Comparison of ENCODE assay signal across 10 cellular contexts in the genomic region with DNA sequence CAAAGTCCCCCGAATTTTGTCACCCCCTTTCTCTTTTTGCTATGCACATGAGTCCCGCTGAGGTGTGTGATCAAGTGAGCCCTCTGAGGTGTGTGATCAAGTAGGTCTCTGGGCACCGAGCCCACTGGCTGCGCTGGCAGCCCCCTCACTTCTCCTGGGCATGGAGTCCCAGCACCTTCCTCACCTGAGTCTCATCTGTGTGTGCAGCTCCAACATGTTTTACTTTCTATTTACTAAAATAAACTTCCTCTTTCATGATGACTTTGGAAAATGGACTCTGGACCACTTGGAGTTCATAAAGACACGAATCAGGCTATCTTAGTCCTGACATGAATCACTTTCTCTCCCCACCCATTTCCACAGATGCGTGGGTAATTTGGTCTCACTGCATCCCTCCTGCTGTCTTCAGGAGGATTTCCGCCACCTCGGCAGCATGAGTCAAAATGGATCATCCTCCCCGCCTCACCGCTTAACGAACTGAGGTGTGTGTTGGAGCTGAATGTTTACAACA. TPM values are rescaled to one million over a fixed set of nuclear protein-coding genes. Genes with fewer than 3 reads are reported as not detected.
DNase-seq lines count a peak whose midpoint lies in the region; ATAC-seq, FAIRE-seq and TF ChIP-seq lines count a peak whose summit lies in the region.
"Had no signal": no experiment of that assay in that cellular context is flagged by ENCODE, and none has a peak within 500 bp of the region (broad histone marks: within the 10 kb centered on the region; RNA-seq: fewer than 3 reads in every experiment).

No MANE protein-coding gene starts in this region.

- no peak for TF ChIP-seq RAD21 in GM12878 (IDR thresholded peaks at IDR 0.05; ENCODE audit: insufficient read depth, low read depth, low read length)

- H3K9ac ChIP-seq in DND-41 (ENCODE audit: low read depth, low read length) = no peak overlapping the region
- H3K9ac ChIP-seq in Loucy (ENCODE audit: low read depth, low read length, poor library complexity, severe bottlenecking) = no peak overlapping the region
- peak overlapping the region; percentile 33 for H3K9ac ChIP-seq in GM12878 (ENCODE audit: control insufficient read depth, insufficient read depth, low read length)

- intact Hi-C loops in GM12878 (cut with micrococcal nuclease; ENCODE audit: unreplicated experiment) = loop anchor here (1.0 kb wide), 2 partner anchors 23 to 38 kb away; no protein-coding TSS in a partner anchor

- H3K9me3 Mint-ChIP-seq in immature natural killer cell = no peaks in the 10 kb centered on the region
- H3K9me3 Mint-ChIP-seq: neural crest cell had no signal

- H3K4me1 ChIP-seq in DND-41 (ENCODE audit: insufficient read depth, low read length) = no peaks in the 10 kb centered on the region
- peaks cover 4% of the 10 kb centered on the region for H3K4me1 ChIP-seq in Loucy (ENCODE audit: insufficient read depth, low read length, poor library complexity, severe bottlenecking)
- H3K4me1 ChIP-seq in GM12878 (ENCODE audit: control insufficient read depth, insufficient read depth, low read length) = peaks cover 46% of the 10 kb centered on the region
- peaks cover 18% of the 10 kb centered on the region for H3K4me1 ChIP-seq in osteoblast (ENCODE audit: insufficient read depth, low read length)

- H3K4me1 Mint-ChIP-seq in immature natural killer cell = peaks cover 0 to 8% of the 10 kb centered on the region in 2 donors

- no peak overlapping the region for H3K27ac ChIP-seq in DND-41 (ENCODE audit: low read length)
- peak overlapping the region; percentile 55 for H3K27ac ChIP-seq in GM12878 (ENCODE audit: control insufficient read depth, insufficient read depth)
- H3K27ac ChIP-seq in osteoblast (ENCODE audit: low read depth, low read length) = no peak overlapping the region
- H3K27ac ChIP-seq: PC-9 had no signal

- TF ChIP-seq EP300 in GM12878 (IDR thresholded peaks at IDR 0.05; ENCODE audit: borderline replicate concordance in 1 of 2, control insufficient read depth in 1 of 2, low read depth in 2 of 2, low read length in 2 of 2) = no peak

- H3K4me3 Mint-ChIP-seq in immature natural killer cell = peak overlapping the region in 1 of 5 donors; percentile 74
- H3K4me3 Mint-ChIP-seq: neural crest cell had no signal

- H3K4me3 ChIP-seq in DND-41 (ENCODE audit: low read depth in 1 of 2, low read length in 2 of 2) (no peak overlapping the region), Loucy (ENCODE audit: low read length, poor library complexity, severe bottlenecking) (no peak overlapping the region), GM12878 (peak overlapping the region; percentile 38; the same call in 1 of the 2 replicates), osteoblast (ENCODE audit: insufficient read depth, low read length) (no peak overlapping the region)
- H3K4me3 ChIP-seq: PC-9 had no signal

- POLR2A ChIA-PET in GM12878 (lab: Charles Lee) = interaction anchor here (0.6 to 1.6 kb wide), 5 partner anchors 9 to 36 kb away, joined by 3 to 4 read pairs (median 4); no protein-coding TSS in a partner anchor

- BruUV-seq in GM12878 (replicated peaks; lab: Mats Ljungman, UMichigan) = no TSS peak

- H3K36me3 Mint-ChIP-seq in immature natural killer cell = no peaks in the 10 kb centered on the region

- H4K20me1 ChIP-seq in DND-41 (ENCODE audit: insufficient read depth, low read length) (no peaks in the 10 kb centered on the region), Loucy (ENCODE audit: insufficient read depth, low read length, poor library complexity, severe bottlenecking) (no peaks in the 10 kb centered on the region), GM12878 (ENCODE audit: control insufficient read depth, insufficient read depth) (no peaks in the 10 kb centered on the region), osteoblast (ENCODE audit: insufficient read depth, low read length) (no peaks in the 10 kb centered on the region)

- no peak for TF ChIP-seq CTCF in DND-41 (IDR thresholded peaks at IDR 0.05; ENCODE audit: borderline replicate concordance, extremely low read depth, low read length, poor library complexity, severe bottlenecking)
- no peak for TF ChIP-seq CTCF in Loucy (conservative IDR thresholded peaks at IDR 0.05; ENCODE audit: low read length)
- TF ChIP-seq CTCF in GM12878 (IDR thresholded peaks at IDR 0.05 in 2 of 3, conservative IDR thresholded peaks at IDR 0.05 in 1 of 3; ENCODE audit: control insufficient read depth in 2 of 3, extremely low read depth in 1 of 3, insufficient read depth in 1 of 3, low read depth in 3 of 3, low read length in 3 of 3) = no peak
- no peak for TF ChIP-seq CTCF in osteoblast (IDR thresholded peaks at IDR 0.05; ENCODE audit: extremely low read depth, low read depth, low read length)

- SMC1A ChIA-PET in GM12878 (lab: Charles Lee; ENCODE audit: uncharacterized antibody, unreplicated experiment) = interaction anchor here (0.9 to 2.2 kb wide), 10 partner anchors 15 to 312 kb away, joined by 3 to 16 read pairs (median 4); no protein-coding TSS in a partner anchor

- no peaks in the 10 kb centered on the region for H3F3A ChIP-seq in Loucy (ENCODE audit: low read depth)

- in situ Hi-C loops in GM12878 (cut with MboI) = no loop called here

- H3K36me3 ChIP-seq in DND-41 (ENCODE audit: insufficient read depth, low read length) (no peaks in the 10 kb centered on the region), Loucy (ENCODE audit: insufficient read depth, low read length) (no peaks in the 10 kb centered on the region), GM12878 (ENCODE audit: control insufficient read depth in 2 of 2, insufficient read depth in 2 of 2, low read length in 1 of 2) (no peaks in the 10 kb centered on the region), osteoblast (ENCODE audit: insufficient read depth, low read length) (no peaks in the 10 kb centered on the region)

- no peaks in the 10 kb centered on the region for H3K27me3 ChIP-seq in DND-41 (ENCODE audit: insufficient read depth, low read length, poor library complexity)
- H3K27me3 ChIP-seq in Loucy (ENCODE audit: insufficient read depth, low read length, poor library complexity, severe bottlenecking) = no peaks in the 10 kb centered on the region
- peaks cover 0 to 2% of the 10 kb centered on the region in 2 experiments; a peak in 1 of 4 replicates for H3K27me3 ChIP-seq in GM12878 (replicated peaks in 1 of 2; ENCODE audit: control insufficient read depth in 2 of 2, insufficient read depth in 2 of 2, low read length in 1 of 2)
- H3K27me3 ChIP-seq in osteoblast (ENCODE audit: insufficient read depth, low read length) = no peaks in the 10 kb centered on the region

- H3K9me3 ChIP-seq in DND-41 (ENCODE audit: insufficient read depth, low read length, severe bottlenecking) = no peaks in the 10 kb centered on the region
- no peaks in the 10 kb centered on the region for H3K9me3 ChIP-seq in Loucy (ENCODE audit: insufficient read depth, low read depth, low read length)
- H3K9me3 ChIP-seq in GM12878 (replicated peaks; ENCODE audit: control insufficient read depth, insufficient read depth, low read length) = no peaks in the 10 kb centered on the region
- no peaks in the 10 kb centered on the region for H3K9me3 ChIP-seq in osteoblast (ENCODE audit: low read depth, low read length)

- no peaks in the 10 kb centered on the region for H3K9me2 ChIP-seq in Loucy (replicated peaks; ENCODE audit: low read depth, low read length)

- peak overlapping the region; percentile 18; the same call in 1 of the 2 replicates for H2AFZ ChIP-seq in DND-41 (ENCODE audit: low read depth, low read length)
- H2AFZ ChIP-seq in Loucy (ENCODE audit: low read length) = peak overlapping the region; percentile 22; the same call in 1 of the 2 replicates
- peak overlapping the region; percentile 8 for H2AFZ ChIP-seq in GM12878 (ENCODE audit: control insufficient read depth, low read depth, low read length)
- no peak overlapping the region for H2AFZ ChIP-seq in osteoblast (ENCODE audit: low read length)
- H2AFZ ChIP-seq: PC-9 had no signal

- DNase-seq in DND-41 (no peak), GM12878 (ENCODE audit: low read depth, low spot score) (peak; percentile 62), immature natural killer cell (no peak), osteoblast (ENCODE audit: insufficient read length, low spot score, missing footprints) (no peak), Ammon's horn (ENCODE audit: low spot score) (no peak), amniotic stem cell (lab: John Stamatoyannopoulos, UW) (no peak)

- H3K4me2 ChIP-seq in DND-41 (ENCODE audit: insufficient read depth, low read length) (no peak overlapping the region), Loucy (ENCODE audit: low read depth, low read length, poor library complexity, severe bottlenecking) (no peak overlapping the region), GM12878 (ENCODE audit: control insufficient read depth, insufficient read depth) (peak overlapping the region; percentile 71), osteoblast (ENCODE audit: insufficient read depth, low read length) (no peak overlapping the region)
- H3K4me2 ChIP-seq: PC-9 had no signal

- H3K79me2 ChIP-seq in DND-41 (ENCODE audit: insufficient read depth, low read length) = no peaks in the 10 kb centered on the region
- no peaks in the 10 kb centered on the region for H3K79me2 ChIP-seq in Loucy (ENCODE audit: insufficient read depth, low read length)
- H3K79me2 ChIP-seq in GM12878 (ENCODE audit: control insufficient read depth, insufficient read depth, low read length) = no peaks in the 10 kb centered on the region
- no peaks in the 10 kb centered on the region for H3K79me2 ChIP-seq in osteoblast (ENCODE audit: insufficient read depth, low read length)

- FAIRE-seq in GM12878 (lab: Jason Lieb, UNC) = no peak

- TF ChIP-seq POLR2A in GM12878 (IDR thresholded peaks at IDR 0.05; ENCODE audit: low read depth, low read length) = no peak

- CTCF ChIA-PET in GM12878 (lab: Yijun Ruan, JAX) = interaction anchor here (0.7 to 2.4 kb wide), 3 partner anchors 12 to 97 kb away, joined by 3 to 14 read pairs (median 4); no protein-coding TSS in a partner anchor

- H3K27me3 Mint-ChIP-seq in immature natural killer cell (ENCODE audit: low read depth in 3 of 3) = peaks cover 0 to 2% (median 2%) of the 10 kb centered on the region in 3 donors

- no peak for ATAC-seq in DND-41 (ENCODE audit: insufficient read depth, low read depth)
- peak; percentile 61 for ATAC-seq in GM21447 (IDR thresholded peaks at IDR 0.05; ENCODE audit: unreplicated experiment)
- peak; percentile 75 for ATAC-seq in GM12878

- WGBS in GM12878 (ENCODE audit: insufficient coverage, insufficient replicate concordance, low lambda C conversion rate, missing lambda C conversion rate) = 4% methylated on average over 11 of the region's 11 CpGs

- RAD21 ChIA-PET in GM12878 (lab: Charles Lee; ENCODE audit: unreplicated experiment) = interaction anchor here (0.6 to 2.7 kb wide), 12 partner anchors 12 to 1969 kb away, joined by 3 to 13 read pairs (median 3); no protein-coding TSS in a partner anchor

- peak overlapping the region in 2 of 6 donors; percentile 52 to 62 for H3K27ac Mint-ChIP-seq in immature natural killer cell

RNA-seq across cellular contexts. Expression of a gene that starts 39.8 kb away (rescaled TPM):
- 7.9 and 9.9 TPM in 2 replicates for total RNA-seq in GM12878 (2013; cell fraction: nucleolus; rRNA removed)
- total RNA-seq in GM12878 (2014; rRNA removed) (3.7 and 4.0 TPM in 2 replicates), GM12878 (2014; rRNA removed; fragmentation: Illumina TruSeq; extraction: Trizol) (4.0 and 4.1 TPM in 2 replicates), GM12878 (2021) (7.7 and 8.4 TPM in 2 replicates), osteoblast (1.8 and 2.5 TPM in 2 replicates)
- polyA plus RNA-seq in GM12878 (2011; ENCODE audit: low read depth) = 8.1 TPM
- polyA plus RNA-seq in GM12878 (2011; rRNA removed) (4.0 and 4.2 TPM in 2 replicates), GM12878 (2014; fragmentation: Illumina TruSeq; extraction: Trizol) (5.1 and 6.4 TPM in 2 replicates), GM12878 (2014; fragmentation: Nextera tagmentation; extraction: Ambion mirVana) (1 to 10 TPM; 1.9 to 2.8 TPM), GM12878 (2014; rRNA removed) (2.0 and 4.0 TPM in 2 replicates), GM12878 (2016; fragmentation: Nextera tagmentation; extraction: Ambion mirVana) (10 to 100 TPM; 13.6 to 15.8 TPM), immature natural killer cell (10 to 100 TPM; 25.3 to 77.0 (median 33.0) TPM)
- polyA plus RNA-seq in GM12878 (2011; cell fraction: cytosol; rRNA removed) = 3.8 and 4.5 TPM in 2 replicates
- polyA plus RNA-seq in GM12878 (2011; cell fraction: nucleus; rRNA removed) = 7.9 and 9.8 TPM in 2 replicates
- polyA plus RNA-seq in GM12878 (2012) = 11.0 and 12.0 TPM in 2 replicates
- 8.2 and 10.9 TPM in 2 replicates for polyA minus RNA-seq in GM12878 (2011; rRNA and poly(A)+ RNA removed)
- 3.6 and 6.0 TPM in 2 replicates for polyA minus RNA-seq in GM12878 (2011; cell fraction: cytosol; rRNA and poly(A)+ RNA removed)
- 13.5 and 21.5 TPM in 2 replicates for polyA minus RNA-seq in GM12878 (2011; cell fraction: nucleus; rRNA and poly(A)+ RNA removed)
